In the genomic region with DNA sequence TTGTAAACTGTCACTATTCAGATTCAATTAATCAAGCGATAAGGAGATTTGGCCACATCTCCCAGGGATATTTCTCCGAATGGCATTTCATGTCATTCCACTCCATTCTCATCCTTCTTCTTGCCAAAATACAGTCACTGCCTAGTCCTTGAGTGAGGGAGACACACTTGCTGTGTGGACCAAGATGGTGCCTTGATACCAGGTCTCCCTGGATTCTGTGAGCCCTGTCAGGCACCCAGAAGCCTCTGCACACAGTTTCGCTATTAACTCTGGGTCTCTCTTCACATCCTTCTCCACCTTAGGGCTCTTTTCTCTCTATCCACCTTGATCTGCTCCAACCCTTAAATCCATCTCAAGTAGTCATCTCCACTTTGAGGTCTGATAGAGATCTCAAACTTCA, we compare ENCODE assay signal across 23 cellular contexts.
DNase-seq lines count a peak whose midpoint lies in the region; ATAC-seq, FAIRE-seq and TF ChIP-seq lines count a peak whose summit lies in the region.
"Had no signal": no experiment of that assay in that cellular context is flagged by ENCODE, and none has a peak within 500 bp of the region (broad histone marks: within the 10 kb centered on the region; RNA-seq: fewer than 3 reads in every experiment).

No MANE protein-coding gene starts in this region.

- no peaks in the 10 kb centered on the region for H3K4me1 Mint-ChIP-seq in osteocyte (ENCODE audit: unreplicated experiment)
- H3K4me1 Mint-ChIP-seq: CD4-positive, CD25-positive, alpha-beta regulatory T cell had no signal

- H3K9me1 ChIP-seq in K562 (ENCODE audit: control insufficient read depth, insufficient read depth, low read length), result no peaks in the 10 kb centered on the region

- peaks cover 3% of the 10 kb centered on the region; the same call in 1 of the 2 replicates for H3F3A ChIP-seq in MM.1S (ENCODE audit: insufficient read depth, low read length)
- peaks cover 3% of the 10 kb centered on the region for H3F3A ChIP-seq in smooth muscle cell (ENCODE audit: low read depth)

- BruUV-seq in K562 (replicated peaks; lab: Mats Ljungman, UMichigan) (no TSS peak), HepG2 (replicated peaks; lab: Mats Ljungman, UMichigan) (no TSS peak)

- TF ChIP-seq CTCF in MM.1S (IDR thresholded peaks at IDR 0.05; ENCODE audit: low read length), result no peak
- no peak for TF ChIP-seq CTCF in K562 (IDR thresholded peaks at IDR 0.05 in 2 of 3, conservative IDR thresholded peaks at IDR 0.05 in 1 of 3; ENCODE audit: insufficient read depth in 2 of 3, low read depth in 1 of 3, low read length in 3 of 3)
- no peak for TF ChIP-seq CTCF in osteocyte (IDR thresholded peaks at IDR 0.05)
- TF ChIP-seq CTCF in smooth muscle cell (IDR thresholded peaks at IDR 0.05; ENCODE audit: borderline replicate concordance, insufficient read depth, poor library complexity, severe bottlenecking), result no peak
- TF ChIP-seq CTCF in HepG2 (CRISPR knock-in tag; IDR thresholded peaks at IDR 0.05), result no peak
- TF ChIP-seq CTCF in tibial artery (IDR thresholded peaks at IDR 0.05), result no peak

- CTCF ChIA-PET in K562 (lab: Yijun Ruan, JAX; ENCODE audit: low intra/inter-chr PET ratio) (interaction anchor here (0.6 to 1.1 kb wide), 2 partner anchors 45 to 224 kb away, joined by 3 to 4 read pairs; no protein-coding TSS in a partner anchor), HepG2 (lab: Yijun Ruan, JAX; ENCODE audit: low intra/inter-chr PET ratio, low total read pairs) (no interaction called here)

- H3K36me3 ChIP-seq in MM.1S (replicated peaks; ENCODE audit: insufficient read depth, low read length) (no peaks in the 10 kb centered on the region), K562 (ENCODE audit: control insufficient read depth, insufficient read depth, low read length) (no peaks in the 10 kb centered on the region), smooth muscle cell (ENCODE audit: low read depth) (no peaks in the 10 kb centered on the region), HepG2 (replicated peaks in 1 of 2; ENCODE audit: control insufficient read depth in 1 of 2, insufficient read depth in 2 of 2, low read length in 2 of 2) (no peaks in the 10 kb centered on the region), tibial artery (no peaks in the 10 kb centered on the region)
- H3K36me3 ChIP-seq: BLaER1 had no signal

- H3K27me3 Mint-ChIP-seq in osteocyte (ENCODE audit: unreplicated experiment), result peaks cover under 1% of the 10 kb centered on the region
- H3K27me3 Mint-ChIP-seq: B cell had no signal

- TF ChIP-seq EP300 in K562 (IDR thresholded peaks at IDR 0.05; ENCODE audit: low read length), result no peak
- TF ChIP-seq EP300 in HepG2 (IDR thresholded peaks at IDR 0.05; ENCODE audit: low read depth in 2 of 2, low read length in 2 of 2), result no peak
- TF ChIP-seq EP300 in HepG2 (CRISPR knock-in tag; IDR thresholded peaks at IDR 0.05; ENCODE audit: borderline replicate concordance), result no peak

- H3K79me2 ChIP-seq in MM.1S (ENCODE audit: low read length) (no peaks in the 10 kb centered on the region), K562 (ENCODE audit: control insufficient read depth, insufficient read depth, low read length) (no peaks in the 10 kb centered on the region), smooth muscle cell (ENCODE audit: low read depth) (no peaks in the 10 kb centered on the region), HepG2 (ENCODE audit: insufficient read depth, low read length) (no peaks in the 10 kb centered on the region)

- no peaks in the 10 kb centered on the region for H3K4me1 ChIP-seq in MM.1S (ENCODE audit: low read length)
- peaks cover 3 to 6% of the 10 kb centered on the region in 2 experiments; a peak in 3 of 5 replicates for H3K4me1 ChIP-seq in K562 (replicated peaks in 1 of 2; ENCODE audit: control insufficient read depth in 2 of 2, insufficient read depth in 2 of 2, low read length in 2 of 2)
- no peaks in the 10 kb centered on the region for H3K4me1 ChIP-seq in smooth muscle cell (ENCODE audit: low read depth)
- H3K4me1 ChIP-seq in HepG2 (ENCODE audit: insufficient read depth, low read length), result peaks cover 9% of the 10 kb centered on the region
- no peaks in the 10 kb centered on the region for H3K4me1 ChIP-seq in tibial artery
- H3K4me1 ChIP-seq: BLaER1 had no signal

- H3K9me2 ChIP-seq in MM.1S (replicated peaks; ENCODE audit: insufficient read depth, low read length), result no peaks in the 10 kb centered on the region

- no peak overlapping the region for H3K27ac Mint-ChIP-seq in osteocyte (ENCODE audit: unreplicated experiment)
- H3K27ac Mint-ChIP-seq: B cell; CD4-positive, CD25-positive, alpha-beta regulatory T cell; CD8-positive, alpha-beta T cell had no signal

- no peak for ATAC-seq in K562
- ATAC-seq in HG03439 (IDR thresholded peaks at IDR 0.05; ENCODE audit: unreplicated experiment), result no peak
- ATAC-seq in HepG2, result no peak
- ATAC-seq: CD8-positive, alpha-beta T cell had no signal

- H3K27me3 ChIP-seq in MM.1S (replicated peaks; ENCODE audit: insufficient read depth, low read length) (no peaks in the 10 kb centered on the region), K562 (ENCODE audit: control insufficient read depth in 2 of 2, insufficient read depth in 2 of 2, low read length in 2 of 2) (peaks cover 2 to 38% of the 10 kb centered on the region in 2 experiments; a peak in 2 of 5 replicates), smooth muscle cell (ENCODE audit: low read depth) (no peaks in the 10 kb centered on the region), HepG2 (ENCODE audit: control insufficient read depth in 1 of 2, insufficient read depth in 2 of 2, low read length in 2 of 2) (no peaks in the 10 kb centered on the region), tibial artery (no peaks in the 10 kb centered on the region)
- H3K27me3 ChIP-seq: BLaER1 had no signal

- no peak for FAIRE-seq in K562 (lab: Jason Lieb, UNC)
- no peak for FAIRE-seq in HepG2 (lab: Jason Lieb, UNC)
- FAIRE-seq: A204.1, G401.6, GM12892, GM19239, H1 had no signal

- TF ChIP-seq POLR2A in K562 (conservative IDR thresholded peaks at IDR 0.05), result no peak
- no peak for TF ChIP-seq POLR2A in HepG2 (IDR thresholded peaks at IDR 0.05; ENCODE audit: insufficient read depth in 1 of 2, low read depth in 2 of 2, low read length in 2 of 2)

- no peak overlapping the region for H3K4me3 Mint-ChIP-seq in osteocyte (ENCODE audit: unreplicated experiment)
- H3K4me3 Mint-ChIP-seq: CD4-positive, CD25-positive, alpha-beta regulatory T cell; CD8-positive, alpha-beta T cell had no signal

- no peak overlapping the region for H2AFZ ChIP-seq in MM.1S (ENCODE audit: low read length)
- peak overlapping the region; percentile 39; the same call in 1 of the 2 replicates for H2AFZ ChIP-seq in K562 (ENCODE audit: low read depth, low read length)
- no peak overlapping the region for H2AFZ ChIP-seq in smooth muscle cell (ENCODE audit: low read depth)
- H2AFZ ChIP-seq in HepG2 (ENCODE audit: low read length), result no peak overlapping the region
- H2AFZ ChIP-seq: GM23248 had no signal

- no peak overlapping the region for H3K9ac ChIP-seq in MM.1S (ENCODE audit: low read length)
- H3K9ac ChIP-seq in K562 (ENCODE audit: insufficient read depth in 1 of 2, low read depth in 2 of 2, low read length in 2 of 2), result no peak overlapping the region
- H3K9ac ChIP-seq in smooth muscle cell (ENCODE audit: low read depth), result no peak overlapping the region
- no peak overlapping the region for H3K9ac ChIP-seq in HepG2 (ENCODE audit: insufficient read depth, low read depth, low read length)
- H3K9ac ChIP-seq: BLaER1, GM23248 had no signal

- intact Hi-C loops in K562 (cut with micrococcal nuclease) (no loop called here), HepG2 (cut with micrococcal nuclease; ENCODE audit: unreplicated experiment) (loop anchor here (1.0 kb wide), 1 partner anchor 183 kb away; no protein-coding TSS in a partner anchor), tibial artery (cut with DNase I; ENCODE audit: low total_unique reads) (no loop called here)

- no peak for DNase-seq in MM.1S
- no peak for DNase-seq in K562 (ENCODE audit: extremely low read depth in 1 of 4, low spot score in 3 of 4)
- DNase-seq in osteocyte (ENCODE audit: extremely low spot score, unreplicated experiment), result peak; percentile 34
- DNase-seq in smooth muscle cell (lab: John Stamatoyannopoulos, UW; ENCODE audit: unreplicated experiment), result no peak
- no peak for DNase-seq in HepG2 (ENCODE audit: low spot score)
- no peak for DNase-seq in tibial artery
- no peak for DNase-seq in KBM-7
- DNase-seq: CD8-positive, alpha-beta T cell; DMS153; DND-41; HCEC 1CT had no signal

- in situ Hi-C loops in K562 (cut with MboI), result no loop called here
- in situ Hi-C loops in HepG2 (cut with HindIII; ENCODE audit: extremely low pct_ligation_motif_present, low pct_unique_long_range_greater_than_20kb), result no loop called here
- in situ Hi-C loops in KBM-7 (cut with MboI; ENCODE audit: low pct_unique_long_range_greater_than_20kb, low sequenced_read_pairs), result no loop called here

- TF ChIP-seq RAD21 in K562 (CRISPR knock-in tag; conservative IDR thresholded peaks at IDR 0.05 in 1 of 2, IDR thresholded peaks at IDR 0.05 in 1 of 2) (no peak), HepG2 (CRISPR knock-in tag; IDR thresholded peaks at IDR 0.05) (no peak)

- H3K4me3 ChIP-seq in MM.1S (ENCODE audit: low read length), result no peak overlapping the region
- H3K4me3 ChIP-seq in K562, result no peak overlapping the region
- H3K4me3 ChIP-seq in smooth muscle cell, result no peak overlapping the region
- no peak overlapping the region for H3K4me3 ChIP-seq in HepG2 (replicated peaks in 1 of 3; ENCODE audit: insufficient read depth in 1 of 3, low read depth in 2 of 3, low read length in 3 of 3)
- no peak overlapping the region for H3K4me3 ChIP-seq in tibial artery
- H3K4me3 ChIP-seq: BLaER1 had no signal

- no peaks in the 10 kb centered on the region for H3K9me3 Mint-ChIP-seq in osteocyte (ENCODE audit: unreplicated experiment)
- H3K9me3 Mint-ChIP-seq: CD8-positive, alpha-beta T cell had no signal

- H3K27ac ChIP-seq in MM.1S (ENCODE audit: low read length) (no peak overlapping the region), K562 (ENCODE audit: extremely low read depth, low read depth, low read length) (no peak overlapping the region), smooth muscle cell (ENCODE audit: low read depth) (no peak overlapping the region), HepG2 (ENCODE audit: extremely low read length, insufficient read depth, low read length) (no peak overlapping the region), tibial artery (no peak overlapping the region)
- H3K27ac ChIP-seq: 22Rv1, BLaER1, GM23248 had no signal

- 30% methylated on average over 3 of the region's 3 CpGs for WGBS in K562 (ENCODE audit: insufficient coverage, low coverage, missing lambda C conversion rate)
- 100% methylated on average over 3 of the region's 3 CpGs for WGBS in smooth muscle cell (ENCODE audit: low lambda C conversion rate)
- WGBS in HepG2 (ENCODE audit: low lambda C conversion rate), result 70% methylated on average over 3 of the region's 3 CpGs

- H3K4me2 ChIP-seq in MM.1S (ENCODE audit: low read depth, low read length) (peak overlapping the region; percentile 14; the same call in 1 of the 2 replicates), K562 (ENCODE audit: insufficient read depth, low read length) (no peak overlapping the region), smooth muscle cell (peak overlapping the region; percentile 9), HepG2 (ENCODE audit: low read depth, low read length) (no peak overlapping the region)
- H3K4me2 ChIP-seq: BLaER1 had no signal

- POLR2A ChIA-PET in K562 (lab: Yijun Ruan, JAX) (interaction anchor here (0.6 kb wide), 1 partner anchor 11 kb away, joined by 4 read pairs; no protein-coding TSS in a partner anchor), HepG2 (lab: Yijun Ruan, JAX) (no interaction called here)

- no peaks in the 10 kb centered on the region for H3K36me3 Mint-ChIP-seq in osteocyte (ENCODE audit: unreplicated experiment)
- H3K36me3 Mint-ChIP-seq: CD4-positive, CD25-positive, alpha-beta regulatory T cell; CD8-positive, alpha-beta T cell had no signal

- no peaks in the 10 kb centered on the region for H3K9me3 ChIP-seq in MM.1S (replicated peaks; ENCODE audit: insufficient read depth, low read length)
- H3K9me3 ChIP-seq in K562 (replicated peaks; ENCODE audit: control insufficient read depth, insufficient read depth, low read depth, low read length), result no peaks in the 10 kb centered on the region
- no peaks in the 10 kb centered on the region for H3K9me3 ChIP-seq in smooth muscle cell (replicated peaks; ENCODE audit: low read depth)
- H3K9me3 ChIP-seq in HepG2 (ENCODE audit: low read length), result no peaks in the 10 kb centered on the region
- H3K9me3 ChIP-seq in tibial artery, result no peaks in the 10 kb centered on the region
- H3K9me3 ChIP-seq: BLaER1, Caco-2 had no signal

- no peaks in the 10 kb centered on the region for H4K20me1 ChIP-seq in MM.1S (ENCODE audit: insufficient read depth, low read length)
- no peaks in the 10 kb centered on the region for H4K20me1 ChIP-seq in K562 (replicated peaks; ENCODE audit: control insufficient read depth, insufficient read depth, low read length)
- no peaks in the 10 kb centered on the region for H4K20me1 ChIP-seq in smooth muscle cell (ENCODE audit: low read depth)
- H4K20me1 ChIP-seq in HepG2 (ENCODE audit: insufficient read depth, low read length), result no peaks in the 10 kb centered on the region
- H4K20me1 ChIP-seq: BLaER1 had no signal

Comparison
In these comparisons a context has a peak if more than half of its experiments do, and no peak if none do; other contexts are left out.
1. H3K4me2 ChIP-seq: peak in MM.1S (single experiment) and smooth muscle cell (single experiment); none in K562 (single experiment) and HepG2 (single experiment).